ENCODE assay signal across 10 cellular contexts in genomic region chr1:112904071-112904830, GRCh38. TPM values are rescaled to one million over a fixed set of nuclear protein-coding genes. Genes with fewer than 3 reads are reported as not detected.
DNase-seq lines count a peak whose midpoint lies in the region; ATAC-seq and TF ChIP-seq lines count a peak whose summit lies in the region.
"Had no signal": no experiment of that assay in that cellular context is flagged by ENCODE, and none has a peak within 500 bp of the region (broad histone marks: within the 10 kb centered on the region; RNA-seq: fewer than 3 reads in every experiment).

No MANE protein-coding gene starts in this region.

- DNase-seq in CD4-positive, alpha-beta memory T cell = peak in 1 of 5 donors; percentile 4
- peak; percentile 15 for DNase-seq in NCI-H460 (ENCODE audit: extremely low read depth, low read depth)
- DNase-seq in activated naive CD4-positive, alpha-beta T cell treated with anti-CD3 and anti-CD28 coated beads, Interleukin-2, amount 50 U/mL, for 72 hours (ENCODE audit: low spot score in 2 of 2) = peak in 1 of 2 donors; percentile 38
- DNase-seq in GM13976 (ENCODE audit: low spot score) = no peak
- no peak for DNase-seq in SK-N-DZ (ENCODE audit: low spot score)
- DNase-seq: NCI-H2171 had no signal

- ATAC-seq in activated naive CD4-positive, alpha-beta T cell treated with anti-CD3 and anti-CD28 coated beads, Interleukin-2, amount 50 U/mL, for 72 hours = peak; percentile 91 to 95
- ATAC-seq in HG02642 (IDR thresholded peaks at IDR 0.05; ENCODE audit: poor library complexity, unreplicated experiment) = no peak
- ATAC-seq in GM21515 (IDR thresholded peaks at IDR 0.05; ENCODE audit: unreplicated experiment) = no peak

- peak overlapping the region in 7 of 8 donors; percentile 6 to 61 (median 42) for H3K4me3 Mint-ChIP-seq in CD4-positive, alpha-beta memory T cell

- H3K9me3 ChIP-seq in CD4-positive, alpha-beta memory T cell (ENCODE audit: control insufficient read depth in 1 of 2, low read length in 2 of 2) = no peaks in the 10 kb centered on the region
- H3K9me3 ChIP-seq in parathyroid adenoma (ENCODE audit: control insufficient read depth, low read length) = no peaks in the 10 kb centered on the region
- H3K9me3 ChIP-seq: thoracic aorta had no signal

- H3K36me3 Mint-ChIP-seq in CD4-positive, alpha-beta memory T cell = no peaks in the 10 kb centered on the region
- no peaks in the 10 kb centered on the region for H3K36me3 Mint-ChIP-seq in activated naive CD4-positive, alpha-beta T cell treated with anti-CD3 and anti-CD28 coated beads, Interleukin-2, amount 50 U/mL, for 72 hours

- no peak overlapping the region for H3K9ac ChIP-seq in parathyroid adenoma

- peaks cover 9 to 13% (median 11%) of the 10 kb centered on the region in 4 donors for H3K4me1 Mint-ChIP-seq in CD4-positive, alpha-beta memory T cell

- peaks cover 25% of the 10 kb centered on the region for H3K4me1 ChIP-seq in CD4-positive, alpha-beta memory T cell (ENCODE audit: insufficient read depth, low read length)
- no peaks in the 10 kb centered on the region for H3K4me1 ChIP-seq in parathyroid adenoma

- no peak overlapping the region for H2AFZ ChIP-seq in parathyroid adenoma

- intact Hi-C loops in CD4-positive, alpha-beta memory T cell (cut with micrococcal nuclease) = no loop called here

- TF ChIP-seq CTCF in parathyroid adenoma (IDR thresholded peaks at IDR 0.05) = no peak
- TF ChIP-seq CTCF in GM13976 (IDR thresholded peaks at IDR 0.05; ENCODE audit: borderline replicate concordance, control extremely low read depth, extremely low read depth, insufficient read depth, missing control alignments) = no peak

- no peaks in the 10 kb centered on the region for H3K27me3 Mint-ChIP-seq in CD4-positive, alpha-beta memory T cell

- CTCF ChIA-PET in CD4-positive, alpha-beta memory T cell (lab: Charles Lee; ENCODE audit: partially characterized antibody) = interaction anchor here (1.0 to 2.3 kb wide), 2 partner anchors 10 to 24 kb away, joined by 4 to 11 read pairs; no protein-coding TSS in a partner anchor

- POLR2A ChIA-PET in CD4-positive, alpha-beta memory T cell (lab: Charles Lee; ENCODE audit: partially characterized antibody) = no interaction called here

- H3K27ac Mint-ChIP-seq in CD4-positive, alpha-beta memory T cell = peak overlapping the region in 5 of 7 donors; percentile 0 to 85 (median 74)
- H3K27ac Mint-ChIP-seq in activated naive CD4-positive, alpha-beta T cell treated with anti-CD3 and anti-CD28 coated beads, Interleukin-2, amount 50 U/mL, for 72 hours = peak overlapping the region in 1 of 2 donors; percentile 59

- no peaks in the 10 kb centered on the region for H3K36me3 ChIP-seq in CD4-positive, alpha-beta memory T cell (ENCODE audit: insufficient read depth, low read length)
- H3K36me3 ChIP-seq in parathyroid adenoma (ENCODE audit: control insufficient read depth, insufficient read depth, low read length) = no peaks in the 10 kb centered on the region
- H3K36me3 ChIP-seq: thoracic aorta had no signal

- in situ Hi-C loops in GM13976 (cut with MboI; ENCODE audit: low sequenced_read_pairs, unreplicated experiment) = no loop called here

- no peak overlapping the region for H3K4me3 ChIP-seq in CD4-positive, alpha-beta memory T cell (ENCODE audit: low read length in 2 of 2)
- no peak overlapping the region for H3K4me3 ChIP-seq in parathyroid adenoma (ENCODE audit: low read depth, low read length)
- H3K4me3 ChIP-seq: thoracic aorta had no signal

- H3K27me3 ChIP-seq in CD4-positive, alpha-beta memory T cell (ENCODE audit: insufficient read depth, low read length) = no peaks in the 10 kb centered on the region
- no peaks in the 10 kb centered on the region for H3K27me3 ChIP-seq in parathyroid adenoma (ENCODE audit: control insufficient read depth, insufficient read depth, low read length)

- no peaks in the 10 kb centered on the region for H3K9me3 Mint-ChIP-seq in CD4-positive, alpha-beta memory T cell
- no peaks in the 10 kb centered on the region for H3K9me3 Mint-ChIP-seq in activated naive CD4-positive, alpha-beta T cell treated with anti-CD3 and anti-CD28 coated beads, Interleukin-2, amount 50 U/mL, for 72 hours

- no peak overlapping the region for H3K4me2 ChIP-seq in parathyroid adenoma (ENCODE audit: low read length)

- no peak overlapping the region for H3K27ac ChIP-seq in CD4-positive, alpha-beta memory T cell (ENCODE audit: low read depth, low read length)
- H3K27ac ChIP-seq in parathyroid adenoma = peak overlapping the region; percentile 11

- no peaks in the 10 kb centered on the region for H3K79me2 ChIP-seq in parathyroid adenoma

RNA-seq across cellular contexts. Expression of gene SLC16A1, which starts 51.7 kb away (rescaled TPM):
- 10 to 100 TPM in 1 of 2 experiments, 1 to 10 TPM in 1; 9.7 to 12.7 TPM for total RNA-seq in CD4-positive, alpha-beta memory T cell
- 10 to 100 TPM in 1 of 2 donors, 1 to 10 TPM in 1; 10.0 to 14.8 TPM for polyA plus RNA-seq in CD4-positive, alpha-beta memory T cell
- total RNA-seq in NCI-H460 (2014; rRNA removed; shearing (Covaris generic)) = 80.3 and 91.5 TPM in 2 replicates
- polyA plus RNA-seq in NCI-H460 (2014; cell fraction: nucleus; rRNA removed) = 44.6 and 55.7 TPM in 2 replicates
- total RNA-seq in activated naive CD4-positive, alpha-beta T cell treated with anti-CD3 and anti-CD28 coated beads, Interleukin-2, amount 50 U/mL, for 72 hours = 10 to 100 TPM; 28.0 to 51.5 TPM
- 126 and 131 TPM in 2 replicates for polyA plus RNA-seq in SK-N-DZ (2014; cell fraction: cytosol; rRNA removed)
- 48.6 and 50.3 TPM in 2 replicates for polyA plus RNA-seq in SK-N-DZ (2014; cell fraction: nucleus; rRNA removed)

Comparison
In these comparisons a context has a peak if more than half of its experiments do, and no peak if none do; other contexts are left out.
1. ATAC-seq: peak in activated naive CD4-positive, alpha-beta T cell treated with anti-CD3 and anti-CD28 coated beads, Interleukin-2, amount 50 U/mL, for 72 hours (2 of 2); none in HG02642 (single experiment) and GM21515 (single experiment).